Comparison of ENCODE assay signal across 14 cellular contexts in the genomic region with DNA sequence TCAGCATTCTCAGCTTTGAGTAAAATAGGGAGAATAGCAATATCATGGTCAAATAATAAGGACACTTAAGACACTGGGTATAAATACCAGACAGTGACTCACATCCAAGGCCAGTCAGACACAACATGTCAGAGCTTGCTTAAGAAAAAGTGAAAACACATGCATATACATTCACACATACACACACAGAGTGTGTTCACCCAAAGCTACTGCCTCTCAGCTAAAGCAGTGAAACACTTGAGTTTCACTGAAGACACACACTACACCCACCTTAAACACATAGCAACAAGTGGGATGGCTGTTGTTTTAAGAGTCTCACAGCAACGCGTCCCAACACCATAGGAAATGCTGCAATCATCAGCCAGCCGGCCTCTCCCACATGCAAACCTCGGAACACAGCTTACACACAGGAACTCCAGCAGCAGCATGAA. TPM values are rescaled to one million over a fixed set of nuclear protein-coding genes. Genes with fewer than 3 reads are reported as not detected.
DNase-seq lines count a peak whose midpoint lies in the region; ATAC-seq and TF ChIP-seq lines count a peak whose summit lies in the region.
"Had no signal": no experiment of that assay in that cellular context is flagged by ENCODE, and none has a peak within 500 bp of the region (broad histone marks: within the 10 kb centered on the region; RNA-seq: fewer than 3 reads in every experiment).

No MANE protein-coding gene starts in this region.

- DNase-seq in AG10803 (ENCODE audit: low read depth) (peak; percentile 78), fibroblast of gingiva (ENCODE audit: low read depth) (peak; percentile 10), mesothelial cell of epicardium (ENCODE audit: low spot score in 2 of 2, unreplicated experiment in 2 of 2) (no peak), activated gamma-delta T cell (lab: John Stamatoyannopoulos, UW) (no peak), NCI-H2029 treated with DMSO at 0.1 percent for 48 hours (lab: John Stamatoyannopoulos, UW) (no peak)
- no peak for DNase-seq in effector memory CD4-positive, alpha-beta T cell
- DNase-seq: BE2C; effector CD8-positive, alpha-beta T cell; naive thymus-derived CD8-positive, alpha-beta T cell; NCI-H1048; NCI-H748 treated with DMSO at 0.1 percent for 48 hours; SIG-M5 had no signal

- no peak overlapping the region for H3K4me3 ChIP-seq in AG10803 (ENCODE audit: low read length)
- no peak overlapping the region for H3K4me3 ChIP-seq in effector memory CD4-positive, alpha-beta T cell (ENCODE audit: insufficient read depth, low read depth, low read length, poor library complexity, severe bottlenecking)

- H3K4me1 Mint-ChIP-seq in mesothelial cell of epicardium, result peaks cover 51% of the 10 kb centered on the region
- H3K4me1 Mint-ChIP-seq: naive thymus-derived CD8-positive, alpha-beta T cell had no signal

- no peak overlapping the region for H3K27ac ChIP-seq in effector memory CD4-positive, alpha-beta T cell (ENCODE audit: insufficient read depth, low read length, poor library complexity, severe bottlenecking)

- peak overlapping the region; percentile 88 for H3K27ac Mint-ChIP-seq in mesothelial cell of epicardium
- H3K27ac Mint-ChIP-seq: naive thymus-derived CD8-positive, alpha-beta T cell had no signal

- H3K36me3 ChIP-seq in effector memory CD4-positive, alpha-beta T cell (ENCODE audit: control insufficient read depth, insufficient read depth, low read length), result no peaks in the 10 kb centered on the region
- H3K36me3 ChIP-seq: BE2C had no signal

- ATAC-seq in GM18858 (IDR thresholded peaks at IDR 0.05; ENCODE audit: unreplicated experiment), result no peak
- ATAC-seq: naive thymus-derived CD8-positive, alpha-beta T cell had no signal

- TF ChIP-seq CTCF in AG10803 (conservative IDR thresholded peaks at IDR 0.05; ENCODE audit: low read length), result no peak
- TF ChIP-seq CTCF in mesothelial cell of epicardium (IDR thresholded peaks at IDR 0.05; ENCODE audit: unreplicated experiment), result no peak

- H3K4me1 ChIP-seq in effector memory CD4-positive, alpha-beta T cell (ENCODE audit: control insufficient read depth, insufficient read depth, low read length, poor library complexity, severe bottlenecking), result no peaks in the 10 kb centered on the region
- H3K4me1 ChIP-seq: BE2C had no signal

- H3K27me3 Mint-ChIP-seq in mesothelial cell of epicardium (ENCODE audit: low read depth), result no peaks in the 10 kb centered on the region

- no peaks in the 10 kb centered on the region for H3K9me3 ChIP-seq in effector memory CD4-positive, alpha-beta T cell (ENCODE audit: control insufficient read depth, low read length)
- H3K9me3 ChIP-seq: BE2C had no signal

- H3K4me3 Mint-ChIP-seq in mesothelial cell of epicardium, result no peak overlapping the region
- H3K4me3 Mint-ChIP-seq: naive thymus-derived CD8-positive, alpha-beta T cell had no signal

- H3K36me3 Mint-ChIP-seq in mesothelial cell of epicardium, result peaks cover 4% of the 10 kb centered on the region
- H3K36me3 Mint-ChIP-seq: naive thymus-derived CD8-positive, alpha-beta T cell had no signal

- H3K9me3 Mint-ChIP-seq in mesothelial cell of epicardium, result peaks cover 16% of the 10 kb centered on the region
- H3K9me3 Mint-ChIP-seq: naive thymus-derived CD8-positive, alpha-beta T cell had no signal

- H3K27me3 ChIP-seq in effector memory CD4-positive, alpha-beta T cell (replicated peaks; ENCODE audit: control insufficient read depth, insufficient read depth, low read length, poor library complexity, severe bottlenecking), result no peaks in the 10 kb centered on the region
- H3K27me3 ChIP-seq: BE2C had no signal

TF ChIP-seq in PFSK-1, 5 proteins besides CTCF, POLR2A, EP300 and RAD21:
- TF ChIP-seq POLR2AphosphoS5 (IDR thresholded peaks at IDR 0.05; ENCODE audit: low read depth, low read length) (no peak), FOXP2 (optimal IDR thresholded peaks at IDR 0.05; ENCODE audit: borderline replicate concordance, extremely low read depth, extremely low read length, insufficient read depth) (peak; percentile 46), SIN3A (IDR thresholded peaks at IDR 0.05; ENCODE audit: borderline replicate concordance, insufficient read depth, low read length) (no peak)
- TF ChIP-seq, protein P1, sequence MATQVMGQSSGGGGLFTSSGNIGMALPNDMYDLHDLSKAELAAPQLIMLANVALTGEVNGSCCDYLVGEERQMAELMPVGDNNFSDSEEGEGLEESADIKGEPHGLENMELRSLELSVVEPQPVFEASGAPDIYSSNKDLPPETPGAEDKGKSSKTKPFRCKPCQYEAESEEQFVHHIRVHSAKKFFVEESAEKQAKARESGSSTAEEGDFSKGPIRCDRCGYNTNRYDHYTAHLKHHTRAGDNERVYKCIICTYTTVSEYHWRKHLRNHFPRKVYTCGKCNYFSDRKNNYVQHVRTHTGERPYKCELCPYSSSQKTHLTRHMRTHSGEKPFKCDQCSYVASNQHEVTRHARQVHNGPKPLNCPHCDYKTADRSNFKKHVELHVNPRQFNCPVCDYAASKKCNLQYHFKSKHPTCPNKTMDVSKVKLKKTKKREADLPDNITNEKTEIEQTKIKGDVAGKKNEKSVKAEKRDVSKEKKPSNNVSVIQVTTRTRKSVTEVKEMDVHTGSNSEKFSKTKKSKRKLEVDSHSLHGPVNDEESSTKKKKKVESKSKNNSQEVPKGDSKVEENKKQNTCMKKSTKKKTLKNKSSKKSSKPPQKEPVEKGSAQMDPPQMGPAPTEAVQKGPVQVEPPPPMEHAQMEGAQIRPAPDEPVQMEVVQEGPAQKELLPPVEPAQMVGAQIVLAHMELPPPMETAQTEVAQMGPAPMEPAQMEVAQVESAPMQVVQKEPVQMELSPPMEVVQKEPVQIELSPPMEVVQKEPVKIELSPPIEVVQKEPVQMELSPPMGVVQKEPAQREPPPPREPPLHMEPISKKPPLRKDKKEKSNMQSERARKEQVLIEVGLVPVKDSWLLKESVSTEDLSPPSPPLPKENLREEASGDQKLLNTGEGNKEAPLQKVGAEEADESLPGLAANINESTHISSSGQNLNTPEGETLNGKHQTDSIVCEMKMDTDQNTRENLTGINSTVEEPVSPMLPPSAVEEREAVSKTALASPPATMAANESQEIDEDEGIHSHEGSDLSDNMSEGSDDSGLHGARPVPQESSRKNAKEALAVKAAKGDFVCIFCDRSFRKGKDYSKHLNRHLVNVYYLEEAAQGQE (IDR thresholded peaks at IDR 0.05; ENCODE audit: insufficient read depth in 1 of 2, low read depth in 2 of 2, low read length in 2 of 2), result no peak
TF ChIP-seq in PFSK-1: peak in this region for 1.

RNA-seq across cellular contexts. Expression of a gene that starts 14.4 kb away (rescaled TPM):
- polyA plus RNA-seq in PFSK-1 (2012; ENCODE audit: insufficient read length, low read depth), result 3.0 TPM
- total RNA-seq in mesothelial cell of epicardium, result 15.1 to 15.4 TPM (median 15.4 TPM) in 3 replicates
- total RNA-seq: naive thymus-derived CD8-positive, alpha-beta T cell had no signal
- polyA plus RNA-seq: naive thymus-derived CD8-positive, alpha-beta T cell had no signal

Comparison
In these comparisons a context has a peak if more than half of its experiments do, and no peak if none do; other contexts are left out.
1. DNase-seq: peak in AG10803 (single experiment) and fibroblast of gingiva (single experiment); none in mesothelial cell of epicardium (0 of 2), activated gamma-delta T cell (single experiment), NCI-H2029 treated with DMSO at 0.1 percent for 48 hours (single experiment) and effector memory CD4-positive, alpha-beta T cell (0 of 3).